20 cellular contexts compared by ENCODE assay signal in genomic region chr17:40457369-40457768, GRCh38. TPM values are rescaled to one million over a fixed set of nuclear protein-coding genes. Genes with fewer than 3 reads are reported as not detected.
DNase-seq lines count a peak whose midpoint lies in the region; ATAC-seq, FAIRE-seq and TF ChIP-seq lines count a peak whose summit lies in the region.
"Had no signal": no experiment of that assay in that cellular context is flagged by ENCODE, and none has a peak within 500 bp of the region (broad histone marks: within the 10 kb centered on the region; RNA-seq: fewer than 3 reads in every experiment).

No MANE protein-coding gene starts in this region.

- H3K79me2 ChIP-seq in GM23248 (ENCODE audit: insufficient read depth) = peaks cover 20% of the 10 kb centered on the region; the same call in 1 of the 2 replicates
- H3K79me2 ChIP-seq in keratinocyte (ENCODE audit: control insufficient read depth, insufficient read depth, low read length) = no peaks in the 10 kb centered on the region

- no peak for TF ChIP-seq POLR2A in H54 (IDR thresholded peaks at IDR 0.05; ENCODE audit: low read depth, low read length)

- H3K9ac ChIP-seq in GM23248 (peak overlapping the region; percentile 50), keratinocyte (ENCODE audit: control insufficient read depth, extremely low read depth, insufficient read depth, low read length) (no peak overlapping the region), stomach smooth muscle (ENCODE audit: low read length in 2 of 2) (no peak overlapping the region)

- H3K4me1 ChIP-seq in GM23248 (ENCODE audit: insufficient read depth) (peaks cover 81% of the 10 kb centered on the region), ascending aorta (peaks cover 25 to 29% of the 10 kb centered on the region in 2 donors), keratinocyte (ENCODE audit: control insufficient read depth, extremely low read depth, insufficient read depth, low read length) (peaks cover 35% of the 10 kb centered on the region), stomach smooth muscle (ENCODE audit: control insufficient read depth, insufficient read depth, low read length) (peaks cover 92% of the 10 kb centered on the region)

- H3K9me3 ChIP-seq in GM23248 (ENCODE audit: low read depth) = no peaks in the 10 kb centered on the region
- H3K9me3 ChIP-seq in ascending aorta = no peaks in the 10 kb centered on the region
- H3K9me3 ChIP-seq in keratinocyte (ENCODE audit: control insufficient read depth, low read depth, low read length) = no peaks in the 10 kb centered on the region
- no peaks in the 10 kb centered on the region for H3K9me3 ChIP-seq in stomach smooth muscle (ENCODE audit: control insufficient read depth in 2 of 2, low read length in 2 of 2)
- H3K9me3 ChIP-seq: gastrocnemius medialis had no signal

- dilution Hi-C loops in keratinocyte (cut with MboI; ENCODE audit: extremely low pct_ligation_motif_present, low sequenced_read_pairs) = no loop called here

- no peak overlapping the region for H2AFZ ChIP-seq in GM23248
- no peak overlapping the region for H2AFZ ChIP-seq in keratinocyte (ENCODE audit: control insufficient read depth, low read length)
- H2AFZ ChIP-seq: GM23338 had no signal

- H3K27me3 ChIP-seq in GM23248 (replicated peaks; ENCODE audit: insufficient read depth) (no peaks in the 10 kb centered on the region), ascending aorta (no peaks in the 10 kb centered on the region), keratinocyte (ENCODE audit: control insufficient read depth, extremely low read depth, insufficient read depth, low read length) (peaks cover 7% of the 10 kb centered on the region), stomach smooth muscle (ENCODE audit: control insufficient read depth in 1 of 2, insufficient read depth in 2 of 2, low read length in 2 of 2) (no peaks in the 10 kb centered on the region)
- H3K27me3 ChIP-seq: gastrocnemius medialis had no signal

- no peaks in the 10 kb centered on the region for H3K9me1 ChIP-seq in keratinocyte (ENCODE audit: control insufficient read depth, extremely low read depth, insufficient read depth, low read length)

- WGBS in GM23248 (ENCODE audit: low coverage in 1 of 2, low lambda C conversion rate in 2 of 2, missing lambda C conversion rate in 2 of 2), 2 experiments = 89 to 96% methylated on average over 3 of the region's 3 CpGs

- TF ChIP-seq CTCF in ascending aorta (IDR thresholded peaks at IDR 0.05) = no peak
- no peak for TF ChIP-seq CTCF in keratinocyte (optimal IDR thresholded peaks at IDR 0.05 in 1 of 3, IDR thresholded peaks at IDR 0.05 in 1 of 3, conservative IDR thresholded peaks at IDR 0.05 in 1 of 3; ENCODE audit: extremely low read depth in 1 of 3, insufficient read depth in 2 of 3, low read length in 3 of 3)

- in situ Hi-C loops in GM23248 (cut with MboI) = no loop called here

- DNase-seq in GM23248 = peak; percentile 30
- DNase-seq in ascending aorta (ENCODE audit: low spot score in 2 of 2) = no peak
- DNase-seq in keratinocyte (ENCODE audit: low read depth, low spot score) = no peak
- DNase-seq in hypothalamus (lab: John Stamatoyannopoulos, UW) = no peak
- no peak for DNase-seq in substantia nigra (lab: John Stamatoyannopoulos, UW)
- no peak for DNase-seq in H54 (ENCODE audit: insufficient read length, low spot score)
- DNase-seq: activated CD8-positive, alpha-beta memory T cell treated with anti-CD3 and anti-CD28 coated beads, Interleukin-2, amount 10 ng/mL, durations not matched to agents 7 days and 5 days; activated effector memory CD4-positive, alpha-beta T cell treated with anti-CD3 and anti-CD28 coated beads, Interleukin-2, amount 50 U/mL, for 16 hours; gastrocnemius medialis; NCI-H2029 treated with DMSO at 0.1 percent for 48 hours; NCI-H526 had no signal

- intact Hi-C loops in ascending aorta (cut with DNase I) = loop anchor here (2.0 kb wide), 1 partner anchor 15 kb away; the partner anchor contains the start of gene IGFBP4

- H3K27ac ChIP-seq in GM23248 (peak overlapping the region; percentile 89), ascending aorta (peak overlapping the region; percentile 61 to 75), keratinocyte (ENCODE audit: control insufficient read depth, insufficient read depth, low read length) (no peak overlapping the region), stomach smooth muscle (ENCODE audit: low read length) (peak overlapping the region; percentile 81), substantia nigra (ENCODE audit: low read depth, low read length, poor library complexity, severe bottlenecking) (no peak overlapping the region)
- H3K27ac ChIP-seq: HL-60 had no signal

- H4K20me1 ChIP-seq in GM23248 (ENCODE audit: insufficient read depth) = no peaks in the 10 kb centered on the region
- H4K20me1 ChIP-seq in keratinocyte (ENCODE audit: control insufficient read depth, extremely low read depth, insufficient read depth, low read length) = no peaks in the 10 kb centered on the region

- H3K4me2 ChIP-seq in GM23248 (ENCODE audit: unreplicated experiment) (peak overlapping the region; percentile 17), keratinocyte (ENCODE audit: control insufficient read depth, extremely low read depth, insufficient read depth, low read depth, low read length) (peak overlapping the region; percentile 54)
- H3K4me2 ChIP-seq: GM23338 had no signal

- H3F3A ChIP-seq in GM23248 (ENCODE audit: insufficient read depth) = peaks cover 90% of the 10 kb centered on the region

- FAIRE-seq in keratinocyte (lab: Jason Lieb, UNC) = no peak
- no peak for FAIRE-seq in H54 (lab: Jason Lieb, UNC)
- FAIRE-seq: colon, endothelial cell of umbilical vein, K562 had no signal

- no peaks in the 10 kb centered on the region for H3K9me2 ChIP-seq in GM23248 (ENCODE audit: insufficient read depth)

- H3K4me3 ChIP-seq in GM23248 = no peak overlapping the region; the same call in 1 of the 2 replicates
- no peak overlapping the region for H3K4me3 ChIP-seq in ascending aorta
- H3K4me3 ChIP-seq in keratinocyte (ENCODE audit: control insufficient read depth in 2 of 3, extremely low read depth in 1 of 3, insufficient read depth in 2 of 3, low read depth in 1 of 3, low read length in 3 of 3) = no peak overlapping the region
- H3K4me3 ChIP-seq in stomach smooth muscle (ENCODE audit: low read length in 2 of 2) = no peak overlapping the region
- H3K4me3 ChIP-seq: gastrocnemius medialis, GM23338, K562 had no signal

- no peak for ATAC-seq in HG02840 (IDR thresholded peaks at IDR 0.05; ENCODE audit: low FRiP score, unreplicated experiment)
- ATAC-seq: activated CD8-positive, alpha-beta memory T cell treated with anti-CD3 and anti-CD28 coated beads, Interleukin-2, amount 10 ng/mL, durations not matched to agents 7 days and 5 days; gastrocnemius medialis; K562; natural killer cell treated with Interleukin-12 subunit alpha and Interleukin-12 subunit beta and Interleukin-15 and Interleukin-18, amount 100 ng/mL, for 72 hours had no signal

- peaks cover 45% of the 10 kb centered on the region for H3K36me3 ChIP-seq in GM23248 (ENCODE audit: low read depth)
- peaks cover 14 to 15% of the 10 kb centered on the region in 2 donors for H3K36me3 ChIP-seq in ascending aorta
- H3K36me3 ChIP-seq in keratinocyte (ENCODE audit: control insufficient read depth in 2 of 2, extremely low read depth in 1 of 2, insufficient read depth in 2 of 2, low read length in 2 of 2) = no peaks in the 10 kb centered on the region
- H3K36me3 ChIP-seq in stomach smooth muscle (ENCODE audit: control insufficient read depth in 2 of 2, insufficient read depth in 2 of 2, low read length in 2 of 2) = peaks cover 41 to 44% of the 10 kb centered on the region in 2 donors

RNA-seq across cellular contexts. Expression of gene IGFBP4, which starts 14.1 kb away (rescaled TPM):
- 361 and 408 TPM in 2 replicates for total RNA-seq in GM23248 (2014; rRNA removed; shearing (Covaris generic))
- polyA plus RNA-seq in GM23248 (2016; fragmentation: Nextera tagmentation; extraction: Ambion mirVana) (1,209 and 1,277 TPM in 2 replicates), keratinocyte (6.0 to 13.8 TPM (median 6.8 TPM) in 3 replicates)
- total RNA-seq in ascending aorta = 1,295 TPM
- polyA plus RNA-seq in keratinocyte (2011; ENCODE audit: low read depth) = 0.44 TPM
- polyA plus RNA-seq in keratinocyte (2011; cell fraction: cytosol; rRNA removed) = 9.2 and 12.4 TPM in 2 replicates
- 6.5 and 10.0 TPM in 2 replicates for polyA plus RNA-seq in keratinocyte (2011; cell fraction: nucleus; rRNA removed)
- 5.1 and 17.9 TPM in 2 replicates for polyA plus RNA-seq in keratinocyte (2012; ENCODE audit: low replicate concordance)
- polyA minus RNA-seq in keratinocyte = 6.8 to 30.7 TPM (median 7.6 TPM) in 3 replicates
- 15.9 TPM for polyA minus RNA-seq in keratinocyte (2011; cell fraction: cytosol; rRNA and poly(A)+ RNA removed)
- polyA minus RNA-seq in keratinocyte (2011; cell fraction: nucleus; rRNA and poly(A)+ RNA removed) = 3.8 and 6.0 TPM in 2 replicates

RNA-seq across cellular contexts. Expression of gene TOP2A, which starts 39.7 kb away (rescaled TPM):
- total RNA-seq in GM23248 (2014; rRNA removed; shearing (Covaris generic)) = 71.4 and 75.8 TPM in 2 replicates
- polyA plus RNA-seq in GM23248 (2016; fragmentation: Nextera tagmentation; extraction: Ambion mirVana) (39.6 and 47.0 TPM in 2 replicates), keratinocyte (5.2 to 45.0 TPM (median 27.1 TPM) in 3 replicates)
- 0.11 TPM for total RNA-seq in ascending aorta
- 3.0 TPM for polyA plus RNA-seq in keratinocyte (2011; ENCODE audit: low read depth)
- polyA plus RNA-seq in keratinocyte (2011; cell fraction: cytosol; rRNA removed) = 5.1 and 13.0 TPM in 2 replicates
- 6.1 and 10.4 TPM in 2 replicates for polyA plus RNA-seq in keratinocyte (2011; cell fraction: nucleus; rRNA removed)
- 0.23 and 33.4 TPM in 2 replicates for polyA plus RNA-seq in keratinocyte (2012; ENCODE audit: low replicate concordance)
- 3.0 to 28.7 TPM (median 4.0 TPM) in 3 replicates for polyA minus RNA-seq in keratinocyte
- 5.8 TPM for polyA minus RNA-seq in keratinocyte (2011; cell fraction: cytosol; rRNA and poly(A)+ RNA removed)
- polyA minus RNA-seq in keratinocyte (2011; cell fraction: nucleus; rRNA and poly(A)+ RNA removed) = 3.3 and 6.9 TPM in 2 replicates

RNA-seq across cellular contexts. Expression of gene TNS4, which starts 44.1 kb away (rescaled TPM):
- not detected in 2 replicates for total RNA-seq in GM23248 (2014; rRNA removed; shearing (Covaris generic))
- polyA plus RNA-seq in GM23248 (2016; fragmentation: Nextera tagmentation; extraction: Ambion mirVana) (0.20 and 0.44 TPM in 2 replicates), keratinocyte (129 to 171 TPM (median 160 TPM) in 3 replicates)
- total RNA-seq in ascending aorta = not detected
- polyA plus RNA-seq in keratinocyte (2011; ENCODE audit: low read depth) = 182 TPM
- polyA plus RNA-seq in keratinocyte (2011; cell fraction: cytosol; rRNA removed) = 162 and 255 TPM in 2 replicates
- 758 and 1,104 TPM in 2 replicates for polyA plus RNA-seq in keratinocyte (2011; cell fraction: nucleus; rRNA removed)
- 221 and 630 TPM in 2 replicates for polyA plus RNA-seq in keratinocyte (2012; ENCODE audit: low replicate concordance)
- polyA minus RNA-seq in keratinocyte = 229 to 1,669 TPM (median 398 TPM) in 3 replicates
- polyA minus RNA-seq in keratinocyte (2011; cell fraction: cytosol; rRNA and poly(A)+ RNA removed) = 367 TPM
- 523 and 706 TPM in 2 replicates for polyA minus RNA-seq in keratinocyte (2011; cell fraction: nucleus; rRNA and poly(A)+ RNA removed)
- total RNA-seq: endothelial cell of umbilical vein, lung microvascular endothelial cell had no signal
- polyA plus RNA-seq: endothelial cell of umbilical vein had no signal

Comparison
In these comparisons a context has a peak if more than half of its experiments do, and no peak if none do; other contexts are left out.
1. H3K27ac ChIP-seq: peak in GM23248 (single experiment), ascending aorta (2 of 2) and stomach smooth muscle (single experiment); none in keratinocyte (single experiment) and substantia nigra (single experiment).
2. RNA of gene TOP2A, which starts 39.7 kb away (total RNA-seq): 71.4 to 75.8 TPM in GM23248; 0.11 TPM in ascending aorta (single experiment); every median in the first group is over 10 times any median in the second.